Comparison of ENCODE assay signal across 23 cellular contexts in the genomic region with DNA sequence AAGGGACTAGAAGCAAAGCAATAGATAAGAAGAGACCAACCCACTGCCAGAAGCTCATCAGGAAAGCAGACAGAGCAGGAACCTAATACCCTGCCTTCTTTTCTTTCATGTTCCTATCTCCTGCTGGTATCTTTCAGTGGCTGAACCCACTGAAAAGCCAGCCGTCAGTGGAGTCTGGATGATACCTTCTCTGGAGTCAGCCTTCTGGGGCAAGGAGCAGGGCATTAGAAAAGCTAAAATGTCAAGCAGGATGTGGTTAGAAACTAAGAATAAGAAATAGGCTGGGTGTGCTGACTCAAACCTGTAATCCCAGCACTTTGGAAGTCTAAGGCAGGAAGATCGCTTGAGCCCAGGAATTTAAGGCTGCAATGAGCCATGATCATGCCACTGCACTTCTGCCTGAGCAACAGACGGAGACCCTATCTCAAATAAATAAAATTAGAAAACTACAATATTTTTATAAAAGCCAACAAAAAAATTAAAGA.
"Had no signal": no experiment of that assay in that cellular context is flagged by ENCODE, and none has a peak within 500 bp of the region (broad histone marks: within the 10 kb centered on the region; RNA-seq: fewer than 3 reads in every experiment).

No MANE protein-coding gene starts in this region.

- ATAC-seq: foreskin keratinocyte; left lobe of liver; mucosa of descending colon; pancreas; sciatic nerve; stimulated activated effector memory CD8-positive, alpha-beta T cell treated with anti-CD3 and anti-CD28 coated beads, Interleukin-12 subunit alpha, Interleukin-12 subunit beta, amount 100 ng/mL, for 72 hours had no signal

- H3K79me2 ChIP-seq: hepatocyte had no signal

- DNase-seq: activated CD4-positive, alpha-beta T cell treated with anti-CD3 and anti-CD28 coated beads for 1 hour; activated CD8-positive, alpha-beta memory T cell treated with anti-CD3 and anti-CD28 coated beads for 24 hours; activated CD8-positive, alpha-beta memory T cell treated with anti-CD3 and anti-CD28 coated beads, Interleukin-2, amount 50 U/mL, for 48 hours; activated effector memory CD4-positive, alpha-beta T cell treated with Interleukin-2 at 50 U/mL for 16 hours; activated naive CD4-positive, alpha-beta T cell treated with anti-CD3 and anti-CD28 coated beads, Interleukin-2, amount 50 U/mL, for 16 hours; activated T-cell treated with anti-CD3 and anti-CD28 coated beads, Interleukin-2, amount 50 U/mL, for 48 hours; caudate nucleus; dorsolateral prefrontal cortex; endodermal cell; mucosa of descending colon; naive B cell; pancreas; stimulated activated CD4-positive, alpha-beta T cell treated with anti-CD3 and anti-CD28 coated beads, Interleukin-4, amount 100 ng/mL, for 24 hours; stomach; SW 1271 had no signal

- H3K4me2 ChIP-seq: hepatocyte, neural progenitor cell had no signal

- H3K4me3 ChIP-seq: dorsolateral prefrontal cortex, hepatocyte, mucosa of descending colon, neural progenitor cell, pancreas, stomach had no signal

- H3K9me3 ChIP-seq: mucosa of descending colon, pancreas, stomach had no signal

- H2AFZ ChIP-seq: hepatocyte, neural progenitor cell had no signal

- H3K36me3 ChIP-seq: neural progenitor cell, pancreas, stomach had no signal

- H3K27ac ChIP-seq: dorsolateral prefrontal cortex, epithelial cell of prostate, foreskin keratinocyte, hepatocyte, neural progenitor cell, pancreas, stomach, VCaP had no signal

- H3K9ac ChIP-seq: neural progenitor cell had no signal

- H3K4me1 ChIP-seq: foreskin keratinocyte, neural progenitor cell, pancreas, stomach had no signal

- H3K27me3 ChIP-seq: dorsolateral prefrontal cortex, foreskin keratinocyte, hepatocyte, pancreas, stomach had no signal
